In the genomic region with DNA sequence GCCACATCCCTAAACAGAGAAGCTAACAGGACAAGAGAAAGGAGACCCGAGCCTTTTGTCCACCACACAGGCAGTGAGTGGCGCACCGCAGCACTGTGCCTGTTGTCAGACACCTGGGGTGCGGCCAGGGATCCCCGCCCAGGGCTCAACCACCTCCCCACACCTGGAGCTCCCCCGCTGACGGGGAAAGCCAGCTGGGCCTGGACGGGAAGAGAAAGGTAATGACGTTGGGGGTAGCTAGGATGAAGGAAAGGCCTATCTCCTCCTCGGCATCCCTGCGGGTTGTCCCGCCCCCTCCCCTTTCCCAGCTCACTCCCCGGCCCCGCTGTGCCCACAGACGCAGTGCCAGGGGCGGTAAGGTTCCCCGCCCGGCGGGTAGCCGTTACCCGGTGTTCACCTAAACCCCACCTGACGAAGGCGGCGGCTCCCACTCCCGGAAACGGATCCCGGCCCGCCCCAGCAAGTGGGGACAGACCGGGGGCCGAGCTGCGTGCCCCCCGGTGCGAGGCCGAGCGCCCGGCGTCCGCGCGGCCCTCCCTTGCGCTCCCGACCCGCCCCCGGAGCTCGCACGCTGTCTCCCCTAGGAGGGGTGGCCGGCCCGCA, we compare ENCODE assay signal across 8 cellular contexts. TPM values are rescaled to one million over a fixed set of nuclear protein-coding genes. Genes with fewer than 3 reads are reported as not detected.
DNase-seq lines count a peak whose midpoint lies in the region; ATAC-seq and TF ChIP-seq lines count a peak whose summit lies in the region.

No MANE protein-coding gene starts in this region.

- no peak for TF ChIP-seq CTCF in brain microvascular endothelial cell (IDR thresholded peaks at IDR 0.05; ENCODE audit: low read depth, low read length, missing control alignments)

- H3K27ac Mint-ChIP-seq in T-helper 17 cell, result peak overlapping the region; percentile 95

- DNase-seq in NCI-H1436 (lab: John Stamatoyannopoulos, UW), result peak; percentile 8
- no peak for DNase-seq in NCI-H1436 treated with DMSO at 0.1 percent for 48 hours (lab: John Stamatoyannopoulos, UW)
- DNase-seq in T-helper 17 cell, result peak; percentile 49 to 53 (median 51)
- no peak for DNase-seq in brain microvascular endothelial cell
- DNase-seq in kidney tubule cell (ENCODE audit: low spot score), result peak; percentile 34
- DNase-seq in stimulated activated CD4-positive, alpha-beta T cell treated with anti-CD3 and anti-CD28 coated beads, Interleukin-4, amount 100 ng/mL, for 48 hours (ENCODE audit: low read depth in 2 of 2), result peak; percentile 15 to 24
- no peak for DNase-seq in midbrain (lab: John Stamatoyannopoulos, UW)

- ATAC-seq in HG03280 (IDR thresholded peaks at IDR 0.05; ENCODE audit: unreplicated experiment), result peak; percentile 5
- ATAC-seq in T-helper 17 cell, result peak; percentile 39

- H3K4me1 Mint-ChIP-seq in T-helper 17 cell, result peaks cover 38% of the 10 kb centered on the region

- peak overlapping the region; percentile 89 for H3K4me3 ChIP-seq in brain microvascular endothelial cell (ENCODE audit: low read depth, low read length)

- H3K27me3 ChIP-seq in brain microvascular endothelial cell (replicated peaks), result no peaks in the 10 kb centered on the region

- peaks cover 39% of the 10 kb centered on the region for H3K36me3 ChIP-seq in brain microvascular endothelial cell (replicated peaks)

- no peaks in the 10 kb centered on the region for H3K27me3 Mint-ChIP-seq in T-helper 17 cell

- peak overlapping the region; percentile 84 for H3K27ac ChIP-seq in brain microvascular endothelial cell

- H3K9me3 ChIP-seq in T-helper 17 cell (ENCODE audit: control insufficient read depth, low read length, poor library complexity, severe bottlenecking), result no peaks in the 10 kb centered on the region

- in situ Hi-C loops in brain microvascular endothelial cell (cut with HindIII; ENCODE audit: low pct_ligation_motif_present, low sequenced_read_pairs), result no loop called here

- H3K4me3 Mint-ChIP-seq in T-helper 17 cell, result peak overlapping the region; percentile 98

- peaks cover 13% of the 10 kb centered on the region for H3K36me3 Mint-ChIP-seq in T-helper 17 cell (ENCODE audit: low read depth)

RNA-seq across cellular contexts. Expression of a gene that starts 0.5 kb away (rescaled TPM):
- total RNA-seq in T-helper 17 cell, result 100 to 1,000 TPM; 132 to 162 TPM

RNA-seq across cellular contexts. Expression of a gene that starts 11.1 kb away (rescaled TPM):
- 10 to 100 TPM; 58.3 to 68.0 TPM for total RNA-seq in T-helper 17 cell

RNA-seq across cellular contexts. Expression of a gene that starts 25.8 kb away (rescaled TPM):
- total RNA-seq in T-helper 17 cell, result 10 to 100 TPM in 1 of 2 donors, 1 to 10 TPM in 1; 9.0 to 11.0 TPM

RNA-seq across cellular contexts. Expression of a gene that starts 28.2 kb away (rescaled TPM):
- total RNA-seq in T-helper 17 cell, result 1 to 10 TPM; 8.7 to 9.1 TPM

RNA-seq across cellular contexts. Expression of a gene that starts 37.9 kb away (rescaled TPM):
- total RNA-seq in T-helper 17 cell, result 10 to 100 TPM; 62.4 to 69.5 TPM

Comparison
In these comparisons a context has a peak if more than half of its experiments do, and no peak if none do; other contexts are left out.
1. DNase-seq: peak in NCI-H1436 (single experiment), T-helper 17 cell (3 of 3), kidney tubule cell (single experiment) and stimulated activated CD4-positive, alpha-beta T cell treated with anti-CD3 and anti-CD28 coated beads, Interleukin-4, amount 100 ng/mL, for 48 hours (2 of 2); none in NCI-H1436 treated with DMSO at 0.1 percent for 48 hours (single experiment), brain microvascular endothelial cell (single experiment) and midbrain (single experiment).